8 cellular contexts compared by ENCODE assay signal in genomic region chr22:20237480-20238440, GRCh38. TPM values are rescaled to one million over a fixed set of nuclear protein-coding genes. Genes with fewer than 3 reads are reported as not detected.
DNase-seq lines count a peak whose midpoint lies in the region; ATAC-seq, FAIRE-seq and TF ChIP-seq lines count a peak whose summit lies in the region.

No MANE protein-coding gene starts in this region.

- H3K27me3 ChIP-seq in CD8-positive, alpha-beta memory T cell (ENCODE audit: insufficient read depth, low read length, poor library complexity, severe bottlenecking) = peaks cover 4% of the 10 kb centered on the region
- H3K27me3 ChIP-seq in Loucy (ENCODE audit: insufficient read depth, low read length, poor library complexity, severe bottlenecking) = no peaks in the 10 kb centered on the region
- H3K27me3 ChIP-seq in HepG2 (ENCODE audit: control insufficient read depth in 1 of 2, insufficient read depth in 2 of 2, low read length in 2 of 2) = peaks cover 22 to 82% of the 10 kb centered on the region in 2 experiments

- no peaks in the 10 kb centered on the region for H3F3A ChIP-seq in Loucy (ENCODE audit: low read depth)

- peak overlapping the region in 6 of 7 donors; percentile 29 to 70 (median 52) for H3K4me3 Mint-ChIP-seq in CD8-positive, alpha-beta memory T cell
- H3K4me3 Mint-ChIP-seq in activated T-helper 2 cell treated with anti-CD3 and anti-CD28 coated beads, Interferon-gamma antibody, Interleukin-2, Interleukin-4, amounts not matched to agents 10 μg/mL and 5 μg/mL and 100 μg/mL, durations not matched to agents 14 hours and 24 hours and 36 hours (ENCODE audit: low read depth) = no peak overlapping the region

- H3K9me3 ChIP-seq in CD8-positive, alpha-beta memory T cell (ENCODE audit: low read length) = no peaks in the 10 kb centered on the region
- no peaks in the 10 kb centered on the region for H3K9me3 ChIP-seq in Loucy (ENCODE audit: insufficient read depth, low read depth, low read length)
- H3K9me3 ChIP-seq in HepG2 (ENCODE audit: low read length) = no peaks in the 10 kb centered on the region

- no peak overlapping the region for H3K4me3 ChIP-seq in CD8-positive, alpha-beta memory T cell (ENCODE audit: low read length)
- H3K4me3 ChIP-seq in Loucy (ENCODE audit: low read length, poor library complexity, severe bottlenecking) = peak overlapping the region; percentile 55
- H3K4me3 ChIP-seq in HepG2 (replicated peaks in 1 of 3; ENCODE audit: insufficient read depth in 1 of 3, low read depth in 2 of 3, low read length in 3 of 3) = no peak overlapping the region

- CTCF ChIA-PET in CD8-positive, alpha-beta memory T cell (lab: Charles Lee) = interaction anchor here (0.8 to 1.9 kb wide), 12 partner anchors 9 to 219 kb away, joined by 3 to 10 read pairs (median 4); no protein-coding TSS in a partner anchor
- CTCF ChIA-PET in HepG2 (lab: Yijun Ruan, JAX; ENCODE audit: low intra/inter-chr PET ratio, low total read pairs) (interaction anchor here (1.1 kb wide), 1 partner anchor 79 kb away, joined by 3 read pairs; no protein-coding TSS in a partner anchor), HEK293T (lab: Yijun Ruan, JAX) (interaction anchor here (0.6 to 3.7 kb wide), 13 partner anchors 10 to 84 kb away, joined by 3 to 27 read pairs (median 5); partner anchors contain the start of gene DGCR6L)

- H3K9me2 ChIP-seq in Loucy (replicated peaks; ENCODE audit: low read depth, low read length) = no peaks in the 10 kb centered on the region

- TF ChIP-seq RAD21 in HepG2 (CRISPR knock-in tag; IDR thresholded peaks at IDR 0.05) = no peak

- BruUV-seq in HepG2 (replicated peaks; lab: Mats Ljungman, UMichigan) = no TSS peak

- TF ChIP-seq POLR2A in HepG2 (IDR thresholded peaks at IDR 0.05; ENCODE audit: insufficient read depth in 1 of 2, low read depth in 2 of 2, low read length in 2 of 2) = no peak

- in situ Hi-C loops in HepG2 (cut with HindIII; ENCODE audit: extremely low pct_ligation_motif_present, low pct_unique_long_range_greater_than_20kb) = loop anchor here (10.0 kb wide), 1 partner anchor 83 kb away; the partner anchor contains the start of gene CCDC188

- H3K27me3 Mint-ChIP-seq in CD8-positive, alpha-beta memory T cell = no peaks in the 10 kb centered on the region
- no peaks in the 10 kb centered on the region for H3K27me3 Mint-ChIP-seq in activated T-helper 2 cell treated with anti-CD3 and anti-CD28 coated beads, Interferon-gamma antibody, Interleukin-2, Interleukin-4, amounts not matched to agents 10 μg/mL and 5 μg/mL and 100 μg/mL, durations not matched to agents 14 hours and 24 hours and 36 hours (ENCODE audit: low read depth)

- no peaks in the 10 kb centered on the region for H3K36me3 ChIP-seq in CD8-positive, alpha-beta memory T cell (ENCODE audit: insufficient read depth, low read length)
- peaks cover 17% of the 10 kb centered on the region; the same call in 1 of the 2 replicates for H3K36me3 ChIP-seq in Loucy (ENCODE audit: insufficient read depth, low read length)
- H3K36me3 ChIP-seq in HepG2 (replicated peaks in 1 of 2; ENCODE audit: control insufficient read depth in 1 of 2, insufficient read depth in 2 of 2, low read length in 2 of 2) = no peaks in the 10 kb centered on the region

- peak overlapping the region; percentile 72 to 90 (median 84) for H3K27ac Mint-ChIP-seq in CD8-positive, alpha-beta memory T cell
- peak overlapping the region; percentile 42 for H3K27ac Mint-ChIP-seq in activated T-helper 2 cell treated with anti-CD3 and anti-CD28 coated beads, Interferon-gamma antibody, Interleukin-2, Interleukin-4, amounts not matched to agents 10 μg/mL and 5 μg/mL and 100 μg/mL, durations not matched to agents 14 hours and 24 hours and 36 hours

- H3K79me2 ChIP-seq in Loucy (ENCODE audit: insufficient read depth, low read length) = peaks cover 11% of the 10 kb centered on the region; the same call in 1 of the 2 replicates
- H3K79me2 ChIP-seq in HepG2 (ENCODE audit: insufficient read depth, low read length) = no peaks in the 10 kb centered on the region

- 53% methylated on average over 15 of the region's 28 CpGs for WGBS in HepG2 (ENCODE audit: low lambda C conversion rate)

- peak overlapping the region; percentile 67 for H3K4me2 ChIP-seq in Loucy (ENCODE audit: low read depth, low read length, poor library complexity, severe bottlenecking)
- no peak overlapping the region for H3K4me2 ChIP-seq in HepG2 (ENCODE audit: low read depth, low read length)

- POLR2A ChIA-PET in CD8-positive, alpha-beta memory T cell (lab: Charles Lee) = no interaction called here
- POLR2A ChIA-PET in HepG2 (lab: Yijun Ruan, JAX) (no interaction called here), HEK293T (lab: Yijun Ruan, JAX) (interaction anchor here (0.9 to 1.4 kb wide), 2 partner anchors 30 to 81 kb away, joined by 3 to 7 read pairs; no protein-coding TSS in a partner anchor)

- peaks cover 65% of the 10 kb centered on the region for H3K4me1 ChIP-seq in CD8-positive, alpha-beta memory T cell (ENCODE audit: insufficient read depth, low read length)
- H3K4me1 ChIP-seq in Loucy (ENCODE audit: insufficient read depth, low read length, poor library complexity, severe bottlenecking) (peaks cover 14% of the 10 kb centered on the region), HepG2 (ENCODE audit: insufficient read depth, low read length) (0 out of 2 replicates have a peak, but pooled peaks cover 5% of the 10 kb centered on the region)

- H2AFZ ChIP-seq in Loucy (ENCODE audit: low read length) (no peak overlapping the region), HepG2 (ENCODE audit: low read length) (no peak overlapping the region)

- no peak overlapping the region for H3K27ac ChIP-seq in CD8-positive, alpha-beta memory T cell (ENCODE audit: low read depth, low read length)
- H3K27ac ChIP-seq in HepG2 (ENCODE audit: extremely low read length, insufficient read depth, low read length) = no peak overlapping the region

- TF ChIP-seq CTCF in Loucy (conservative IDR thresholded peaks at IDR 0.05; ENCODE audit: low read length) (no peak), HepG2 (CRISPR knock-in tag; IDR thresholded peaks at IDR 0.05) (no peak)

- intact Hi-C loops in activated T-helper 2 cell treated with anti-CD3 and anti-CD28 coated beads, Interferon-gamma antibody, Interleukin-2, Interleukin-4, amounts not matched to agents 10 μg/mL and 5 μg/mL and 100 μg/mL, durations not matched to agents 14 hours and 24 hours and 36 hours (cut with micrococcal nuclease) = no loop called here
- intact Hi-C loops in HepG2 (cut with micrococcal nuclease; ENCODE audit: unreplicated experiment) = loop anchor here (1.0 kb wide), 1 partner anchor 80 kb away; no protein-coding TSS in a partner anchor

- H4K20me1 ChIP-seq in Loucy (ENCODE audit: insufficient read depth, low read length, poor library complexity, severe bottlenecking) (no peaks in the 10 kb centered on the region), HepG2 (ENCODE audit: insufficient read depth, low read length) (no peaks in the 10 kb centered on the region)

- no peak for FAIRE-seq in HepG2 (lab: Jason Lieb, UNC)

- ATAC-seq in HepG2 (peak; percentile 10; the same call in 2 of the 3 replicates), GM18858 (IDR thresholded peaks at IDR 0.05; ENCODE audit: unreplicated experiment) (no peak), HG03025 (IDR thresholded peaks at IDR 0.05; ENCODE audit: low FRiP score, unreplicated experiment) (no peak)

- no peaks in the 10 kb centered on the region for H3K36me3 Mint-ChIP-seq in CD8-positive, alpha-beta memory T cell
- H3K36me3 Mint-ChIP-seq in activated T-helper 2 cell treated with anti-CD3 and anti-CD28 coated beads, Interferon-gamma antibody, Interleukin-2, Interleukin-4, amounts not matched to agents 10 μg/mL and 5 μg/mL and 100 μg/mL, durations not matched to agents 14 hours and 24 hours and 36 hours (ENCODE audit: low read depth) = no peaks in the 10 kb centered on the region

- no peaks in the 10 kb centered on the region for H3K9me3 Mint-ChIP-seq in CD8-positive, alpha-beta memory T cell
- H3K9me3 Mint-ChIP-seq in activated T-helper 2 cell treated with anti-CD3 and anti-CD28 coated beads, Interferon-gamma antibody, Interleukin-2, Interleukin-4, amounts not matched to agents 10 μg/mL and 5 μg/mL and 100 μg/mL, durations not matched to agents 14 hours and 24 hours and 36 hours = no peaks in the 10 kb centered on the region

- peaks cover 9 to 57% (median 16%) of the 10 kb centered on the region in 3 donors for H3K4me1 Mint-ChIP-seq in CD8-positive, alpha-beta memory T cell
- H3K4me1 Mint-ChIP-seq in activated T-helper 2 cell treated with anti-CD3 and anti-CD28 coated beads, Interferon-gamma antibody, Interleukin-2, Interleukin-4, amounts not matched to agents 10 μg/mL and 5 μg/mL and 100 μg/mL, durations not matched to agents 14 hours and 24 hours and 36 hours (ENCODE audit: low read depth) = peaks cover 2% of the 10 kb centered on the region

- TF ChIP-seq EP300 in HepG2 (IDR thresholded peaks at IDR 0.05; ENCODE audit: low read depth in 2 of 2, low read length in 2 of 2) (no peak), HepG2 (CRISPR knock-in tag; IDR thresholded peaks at IDR 0.05; ENCODE audit: borderline replicate concordance) (no peak)

- peak overlapping the region; percentile 84 for H3K9ac ChIP-seq in Loucy (ENCODE audit: low read depth, low read length, poor library complexity, severe bottlenecking)
- H3K9ac ChIP-seq in HepG2 (ENCODE audit: insufficient read depth, low read depth, low read length) = no peak overlapping the region

- peak; percentile 34 to 80 (median 69) for DNase-seq in CD8-positive, alpha-beta memory T cell
- DNase-seq in activated T-helper 2 cell treated with anti-CD3 and anti-CD28 coated beads, Interferon-gamma antibody, Interleukin-2, Interleukin-4, amounts not matched to agents 10 μg/mL and 5 μg/mL and 100 μg/mL, durations not matched to agents 14 hours and 24 hours and 36 hours (ENCODE audit: low spot score) = peak; percentile 29
- DNase-seq in HepG2 (ENCODE audit: low spot score) = no peak
- no peak for DNase-seq in NOMO-1 (lab: John Stamatoyannopoulos, UW; ENCODE audit: unreplicated experiment in 2 of 2)
- no peak for DNase-seq in HEK293T (ENCODE audit: extremely low spot score)

RNA-seq across cellular contexts. Expression of gene RTN4R, which starts 30.4 kb away (rescaled TPM):
- total RNA-seq in CD8-positive, alpha-beta memory T cell = 1 to 10 TPM; 1.8 to 2.7 TPM
- 6.0 TPM for polyA plus RNA-seq in CD8-positive, alpha-beta memory T cell
- total RNA-seq in activated T-helper 2 cell treated with anti-CD3 and anti-CD28 coated beads, Interferon-gamma antibody, Interleukin-2, Interleukin-4, amounts not matched to agents 10 μg/mL and 5 μg/mL and 100 μg/mL, durations not matched to agents 14 hours and 24 hours and 36 hours = 1.9 and 2.2 TPM in 2 replicates
- 0.11 and 0.22 TPM in 2 replicates for total RNA-seq in HepG2 (2016; rRNA removed; fragmentation: Illumina TruSeq; extraction: Trizol)
- 0.20 and 0.35 TPM in 2 replicates for total RNA-seq in HepG2 (2016; cell fraction: cytosol; rRNA removed; fragmentation: Illumina TruSeq; extraction: Trizol; ENCODE audit: low read depth)
- total RNA-seq in HepG2 (2016; cell fraction: insoluble cytoplasmic fraction; rRNA removed; fragmentation: Illumina TruSeq; extraction: Trizol) = 0.10 and 0.35 TPM in 2 replicates
- total RNA-seq in HepG2 (2016; cell fraction: membrane; rRNA removed; fragmentation: Illumina TruSeq; extraction: Trizol) = 0.49 and 0.93 TPM in 2 replicates
- 0.65 TPM in 1 of 2 replicates, not detected in the other for total RNA-seq in HepG2 (2016; cell fraction: nucleus; rRNA removed; fragmentation: Illumina TruSeq; extraction: Trizol)
- polyA plus RNA-seq in HepG2 (2011; rRNA removed) = 0.54 and 0.77 TPM in 2 replicates
- polyA plus RNA-seq in HepG2 (2011; cell fraction: cytosol; rRNA removed) = 0.36 and 1.4 TPM in 2 replicates
- 0.54 and 1.4 TPM in 2 replicates for polyA plus RNA-seq in HepG2 (2011; cell fraction: nucleus; rRNA removed)
- 0.07 and 0.17 TPM in 2 replicates for polyA plus RNA-seq in HepG2 (2012)
- 0.42 and 0.51 TPM in 2 replicates for polyA plus RNA-seq in HepG2 (2016; cell fraction: cytosol; fragmentation: Illumina TruSeq; extraction: Trizol; ENCODE audit: low read depth)
- 0.57 and 0.67 TPM in 2 replicates for polyA plus RNA-seq in HepG2 (2016; cell fraction: insoluble cytoplasmic fraction; fragmentation: Illumina TruSeq; extraction: Trizol; ENCODE audit: low read depth)
- polyA plus RNA-seq in HepG2 (2016; cell fraction: membrane; fragmentation: Illumina TruSeq; extraction: Trizol; ENCODE audit: low read depth) = 0.86 and 1.3 TPM in 2 replicates
- 0.70 and 1.5 TPM in 2 replicates for polyA plus RNA-seq in HepG2 (2016; cell fraction: nucleus; fragmentation: Illumina TruSeq; extraction: Trizol; ENCODE audit: insufficient read depth, low read depth)
- 2.3 and 4.0 TPM in 2 replicates for polyA minus RNA-seq in HepG2 (2011; rRNA and poly(A)+ RNA removed; ENCODE audit: low replicate concordance)
- polyA minus RNA-seq in HepG2 (2011; cell fraction: cytosol; rRNA and poly(A)+ RNA removed) = 0.99 and 1.4 TPM in 2 replicates
- polyA minus RNA-seq in HepG2 (2011; cell fraction: nucleus; rRNA and poly(A)+ RNA removed) = not detected in 2 replicates

Comparison
In these comparisons a context has a peak if more than half of its experiments do, and no peak if none do; other contexts are left out.
1. DNase-seq: peak in CD8-positive, alpha-beta memory T cell (5 of 5) and activated T-helper 2 cell treated with anti-CD3 and anti-CD28 coated beads, Interferon-gamma antibody, Interleukin-2, Interleukin-4, amounts not matched to agents 10 μg/mL and 5 μg/mL and 100 μg/mL, durations not matched to agents 14 hours and 24 hours and 36 hours (single experiment); none in HepG2 (single experiment), NOMO-1 (0 of 2) and HEK293T (single experiment).